Comparison of ENCODE assay signal across 1 cellular context in the genomic region with DNA sequence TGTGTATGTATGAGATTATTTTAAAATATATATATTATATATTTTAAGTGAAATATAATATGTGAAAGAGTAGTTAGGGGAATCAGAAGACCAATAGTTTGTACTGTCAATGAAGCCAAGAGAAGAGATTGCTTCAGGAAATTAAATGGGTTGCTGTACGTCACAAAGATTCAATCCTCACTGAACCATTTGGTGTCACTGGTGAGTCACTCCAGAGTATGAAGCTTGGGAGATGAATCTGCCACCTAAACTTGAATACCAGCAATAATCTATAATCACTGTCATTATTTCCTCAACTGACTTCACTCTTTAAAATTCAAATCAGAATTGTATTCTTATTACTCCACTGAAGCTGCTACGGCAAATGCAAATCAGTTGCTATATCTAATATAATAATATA.
TF ChIP-seq lines count a peak whose summit lies in the region.

No MANE protein-coding gene starts in this region.

TF ChIP-seq in H1, 55 proteins besides CTCF, POLR2A, EP300 and RAD21 (continued from another document):
- TF ChIP-seq, protein P1, sequence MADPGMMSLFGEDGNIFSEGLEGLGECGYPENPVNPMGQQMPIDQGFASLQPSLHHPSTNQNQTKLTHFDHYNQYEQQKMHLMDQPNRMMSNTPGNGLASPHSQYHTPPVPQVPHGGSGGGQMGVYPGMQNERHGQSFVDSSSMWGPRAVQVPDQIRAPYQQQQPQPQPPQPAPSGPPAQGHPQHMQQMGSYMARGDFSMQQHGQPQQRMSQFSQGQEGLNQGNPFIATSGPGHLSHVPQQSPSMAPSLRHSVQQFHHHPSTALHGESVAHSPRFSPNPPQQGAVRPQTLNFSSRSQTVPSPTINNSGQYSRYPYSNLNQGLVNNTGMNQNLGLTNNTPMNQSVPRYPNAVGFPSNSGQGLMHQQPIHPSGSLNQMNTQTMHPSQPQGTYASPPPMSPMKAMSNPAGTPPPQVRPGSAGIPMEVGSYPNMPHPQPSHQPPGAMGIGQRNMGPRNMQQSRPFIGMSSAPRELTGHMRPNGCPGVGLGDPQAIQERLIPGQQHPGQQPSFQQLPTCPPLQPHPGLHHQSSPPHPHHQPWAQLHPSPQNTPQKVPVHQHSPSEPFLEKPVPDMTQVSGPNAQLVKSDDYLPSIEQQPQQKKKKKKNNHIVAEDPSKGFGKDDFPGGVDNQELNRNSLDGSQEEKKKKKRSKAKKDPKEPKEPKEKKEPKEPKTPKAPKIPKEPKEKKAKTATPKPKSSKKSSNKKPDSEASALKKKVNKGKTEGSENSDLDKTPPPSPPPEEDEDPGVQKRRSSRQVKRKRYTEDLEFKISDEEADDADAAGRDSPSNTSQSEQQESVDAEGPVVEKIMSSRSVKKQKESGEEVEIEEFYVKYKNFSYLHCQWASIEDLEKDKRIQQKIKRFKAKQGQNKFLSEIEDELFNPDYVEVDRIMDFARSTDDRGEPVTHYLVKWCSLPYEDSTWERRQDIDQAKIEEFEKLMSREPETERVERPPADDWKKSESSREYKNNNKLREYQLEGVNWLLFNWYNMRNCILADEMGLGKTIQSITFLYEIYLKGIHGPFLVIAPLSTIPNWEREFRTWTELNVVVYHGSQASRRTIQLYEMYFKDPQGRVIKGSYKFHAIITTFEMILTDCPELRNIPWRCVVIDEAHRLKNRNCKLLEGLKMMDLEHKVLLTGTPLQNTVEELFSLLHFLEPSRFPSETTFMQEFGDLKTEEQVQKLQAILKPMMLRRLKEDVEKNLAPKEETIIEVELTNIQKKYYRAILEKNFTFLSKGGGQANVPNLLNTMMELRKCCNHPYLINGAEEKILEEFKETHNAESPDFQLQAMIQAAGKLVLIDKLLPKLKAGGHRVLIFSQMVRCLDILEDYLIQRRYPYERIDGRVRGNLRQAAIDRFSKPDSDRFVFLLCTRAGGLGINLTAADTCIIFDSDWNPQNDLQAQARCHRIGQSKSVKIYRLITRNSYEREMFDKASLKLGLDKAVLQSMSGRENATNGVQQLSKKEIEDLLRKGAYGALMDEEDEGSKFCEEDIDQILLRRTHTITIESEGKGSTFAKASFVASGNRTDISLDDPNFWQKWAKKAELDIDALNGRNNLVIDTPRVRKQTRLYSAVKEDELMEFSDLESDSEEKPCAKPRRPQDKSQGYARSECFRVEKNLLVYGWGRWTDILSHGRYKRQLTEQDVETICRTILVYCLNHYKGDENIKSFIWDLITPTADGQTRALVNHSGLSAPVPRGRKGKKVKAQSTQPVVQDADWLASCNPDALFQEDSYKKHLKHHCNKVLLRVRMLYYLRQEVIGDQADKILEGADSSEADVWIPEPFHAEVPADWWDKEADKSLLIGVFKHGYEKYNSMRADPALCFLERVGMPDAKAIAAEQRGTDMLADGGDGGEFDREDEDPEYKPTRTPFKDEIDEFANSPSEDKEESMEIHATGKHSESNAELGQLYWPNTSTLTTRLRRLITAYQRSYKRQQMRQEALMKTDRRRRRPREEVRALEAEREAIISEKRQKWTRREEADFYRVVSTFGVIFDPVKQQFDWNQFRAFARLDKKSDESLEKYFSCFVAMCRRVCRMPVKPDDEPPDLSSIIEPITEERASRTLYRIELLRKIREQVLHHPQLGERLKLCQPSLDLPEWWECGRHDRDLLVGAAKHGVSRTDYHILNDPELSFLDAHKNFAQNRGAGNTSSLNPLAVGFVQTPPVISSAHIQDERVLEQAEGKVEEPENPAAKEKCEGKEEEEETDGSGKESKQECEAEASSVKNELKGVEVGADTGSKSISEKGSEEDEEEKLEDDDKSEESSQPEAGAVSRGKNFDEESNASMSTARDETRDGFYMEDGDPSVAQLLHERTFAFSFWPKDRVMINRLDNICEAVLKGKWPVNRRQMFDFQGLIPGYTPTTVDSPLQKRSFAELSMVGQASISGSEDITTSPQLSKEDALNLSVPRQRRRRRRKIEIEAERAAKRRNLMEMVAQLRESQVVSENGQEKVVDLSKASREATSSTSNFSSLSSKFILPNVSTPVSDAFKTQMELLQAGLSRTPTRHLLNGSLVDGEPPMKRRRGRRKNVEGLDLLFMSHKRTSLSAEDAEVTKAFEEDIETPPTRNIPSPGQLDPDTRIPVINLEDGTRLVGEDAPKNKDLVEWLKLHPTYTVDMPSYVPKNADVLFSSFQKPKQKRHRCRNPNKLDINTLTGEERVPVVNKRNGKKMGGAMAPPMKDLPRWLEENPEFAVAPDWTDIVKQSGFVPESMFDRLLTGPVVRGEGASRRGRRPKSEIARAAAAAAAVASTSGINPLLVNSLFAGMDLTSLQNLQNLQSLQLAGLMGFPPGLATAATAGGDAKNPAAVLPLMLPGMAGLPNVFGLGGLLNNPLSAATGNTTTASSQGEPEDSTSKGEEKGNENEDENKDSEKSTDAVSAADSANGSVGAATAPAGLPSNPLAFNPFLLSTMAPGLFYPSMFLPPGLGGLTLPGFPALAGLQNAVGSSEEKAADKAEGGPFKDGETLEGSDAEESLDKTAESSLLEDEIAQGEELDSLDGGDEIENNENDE (IDR thresholded peaks at IDR 0.05; ENCODE audit: insufficient replicate concordance, low read length), result no peak
- TF ChIP-seq KDM4A (IDR thresholded peaks at IDR 0.05; ENCODE audit: low read depth, low read length, severe bottlenecking) (no peak), CHD1 (IDR thresholded peaks at IDR 0.05; ENCODE audit: low read depth, low read length) (no peak), JUN (IDR thresholded peaks at IDR 0.05; ENCODE audit: low read depth, low read length) (no peak), EZH2 (IDR thresholded peaks at IDR 0.05; ENCODE audit: low read depth, low read length, severe bottlenecking) (no peak), CEBPB (IDR thresholded peaks at IDR 0.05; ENCODE audit: low read depth, low read length) (no peak), SAP30 (IDR thresholded peaks at IDR 0.05; ENCODE audit: insufficient read depth, insufficient replicate concordance, low read length) (no peak), NRF1 (IDR thresholded peaks at IDR 0.05; ENCODE audit: low read depth, low read length) (no peak), CREB1 (IDR thresholded peaks at IDR 0.05) (no peak)
TF ChIP-seq in H1: peak in this region for 0.
